Comparison of ENCODE assay signal across 13 cellular contexts in the genomic region with DNA sequence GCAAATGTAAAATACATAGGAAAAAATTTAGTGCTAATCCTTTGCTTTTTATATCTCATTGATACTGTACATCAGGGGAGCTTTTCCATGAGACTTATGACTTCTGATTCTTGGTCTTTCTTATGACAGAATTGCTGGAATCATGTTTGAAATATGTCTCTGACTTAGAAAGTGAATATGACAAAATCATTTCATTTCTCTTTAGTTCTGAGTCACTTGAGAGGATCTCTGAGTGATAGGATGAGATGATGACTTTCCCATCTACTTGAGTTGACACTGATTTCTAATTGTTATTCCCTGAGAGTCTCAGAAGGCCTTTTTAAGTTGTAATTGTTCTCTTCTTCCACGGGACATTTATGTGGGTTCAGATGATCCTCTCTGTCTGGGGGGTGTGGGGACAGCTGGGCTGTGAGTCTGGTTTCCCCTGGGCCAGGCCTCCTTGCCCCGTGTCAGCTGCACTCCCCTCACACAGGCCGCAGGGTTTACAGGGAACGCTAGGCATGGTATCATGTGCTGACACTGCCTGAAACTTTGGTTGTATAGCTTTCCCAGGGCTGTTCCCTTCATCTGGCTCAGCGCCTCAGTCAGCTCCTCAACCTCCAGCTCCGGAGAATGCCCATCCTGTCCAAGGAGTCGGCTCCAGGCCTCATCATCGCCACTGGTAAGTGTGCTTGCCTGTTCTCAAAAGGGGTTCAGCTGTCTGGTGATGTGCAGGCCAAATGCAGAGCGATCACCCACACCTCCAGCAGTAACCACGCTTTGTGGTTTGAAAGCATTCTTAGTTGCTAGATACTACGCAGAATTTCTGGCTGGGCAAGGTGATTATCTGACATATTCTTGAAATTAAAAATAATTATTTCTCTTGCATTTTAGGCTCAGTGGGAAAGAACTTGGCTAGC.
DNase-seq lines count a peak whose midpoint lies in the region; FAIRE-seq and TF ChIP-seq lines count a peak whose summit lies in the region.
"Had no signal": no experiment of that assay in that cellular context is flagged by ENCODE, and none has a peak within 500 bp of the region (broad histone marks: within the 10 kb centered on the region; RNA-seq: fewer than 3 reads in every experiment).

No MANE protein-coding gene starts in this region.

- H3K27me3 ChIP-seq in breast epithelium (no peaks in the 10 kb centered on the region), keratinocyte (ENCODE audit: control insufficient read depth, extremely low read depth, insufficient read depth, low read length) (no peaks in the 10 kb centered on the region), hepatocyte (no peaks in the 10 kb centered on the region)
- H3K27me3 ChIP-seq: body of pancreas had no signal

- peak overlapping the region; percentile 39 for H3K9ac ChIP-seq in keratinocyte (ENCODE audit: control insufficient read depth, extremely low read depth, insufficient read depth, low read length)
- H3K9ac ChIP-seq: KMS-11 had no signal

- 94% methylated on average over 11 of the region's 11 CpGs for WGBS in hepatocyte (ENCODE audit: low lambda C conversion rate, missing lambda C conversion rate)

- dilution Hi-C loops in keratinocyte (cut with MboI; ENCODE audit: extremely low pct_ligation_motif_present, low sequenced_read_pairs): no loop called here

- H3K4me3 ChIP-seq in breast epithelium (no peak overlapping the region), keratinocyte (ENCODE audit: control insufficient read depth in 2 of 3, extremely low read depth in 1 of 3, insufficient read depth in 2 of 3, low read depth in 1 of 3, low read length in 3 of 3) (no peak overlapping the region), hepatocyte (no peak overlapping the region)
- H3K4me3 ChIP-seq: body of pancreas had no signal

- no peaks in the 10 kb centered on the region for H3K9me2 ChIP-seq in hepatocyte (replicated peaks; ENCODE audit: insufficient read depth)

- CTCF ChIA-PET in MCF 10A (lab: Yijun Ruan, JAX): interaction anchor here (0.8 kb wide), 1 partner anchor 56 kb away, joined by 3 read pairs; no protein-coding TSS in a partner anchor

- H3K4me1 ChIP-seq in breast epithelium (no peaks in the 10 kb centered on the region), keratinocyte (ENCODE audit: control insufficient read depth, extremely low read depth, insufficient read depth, low read length) (peaks cover 29% of the 10 kb centered on the region), hepatocyte (ENCODE audit: insufficient read depth) (no peaks in the 10 kb centered on the region)
- H3K4me1 ChIP-seq: body of pancreas had no signal

- peaks cover 8% of the 10 kb centered on the region for H3K9me3 Mint-ChIP-seq in MCF 10A (ENCODE audit: unreplicated experiment)
- H3K9me3 Mint-ChIP-seq in activated naive CD8-positive, alpha-beta T cell (ENCODE audit: low read depth): peaks cover 7% of the 10 kb centered on the region
- no peaks in the 10 kb centered on the region for H3K9me3 Mint-ChIP-seq in type B pancreatic cell

- no peaks in the 10 kb centered on the region for H3K79me2 ChIP-seq in keratinocyte (ENCODE audit: control insufficient read depth, insufficient read depth, low read length)
- no peaks in the 10 kb centered on the region for H3K79me2 ChIP-seq in hepatocyte

- peaks cover 0 to 9% of the 10 kb centered on the region in 2 donors for H3K9me3 ChIP-seq in breast epithelium
- H3K9me3 ChIP-seq in keratinocyte (ENCODE audit: control insufficient read depth, low read depth, low read length): no peaks in the 10 kb centered on the region
- H3K9me3 ChIP-seq in hepatocyte (ENCODE audit: low read depth): peaks cover 9% of the 10 kb centered on the region

- H3K4me3 Mint-ChIP-seq in MCF 10A (ENCODE audit: unreplicated experiment) (no peak overlapping the region), type B pancreatic cell (no peak overlapping the region)
- no peak overlapping the region for H3K4me3 Mint-ChIP-seq in activated naive CD8-positive, alpha-beta T cell

- no peaks in the 10 kb centered on the region for H3K36me3 Mint-ChIP-seq in MCF 10A (ENCODE audit: insufficient read depth, unreplicated experiment)
- peaks cover 31% of the 10 kb centered on the region for H3K36me3 Mint-ChIP-seq in activated naive CD8-positive, alpha-beta T cell
- peaks cover 41% of the 10 kb centered on the region for H3K36me3 Mint-ChIP-seq in type B pancreatic cell

- no peak overlapping the region for H2AFZ ChIP-seq in keratinocyte (ENCODE audit: control insufficient read depth, low read length)
- no peak overlapping the region for H2AFZ ChIP-seq in hepatocyte

- intact Hi-C loops in MCF 10A (cut with micrococcal nuclease): loop anchor here (5.0 kb wide), 1 partner anchor 70 kb away; the partner anchor contains the start of genes SORL1 and SORL1-AS1
- intact Hi-C loops in breast epithelium (cut with DNase I; ENCODE audit: low total_unique reads): no loop called here
- intact Hi-C loops in posterior vena cava (cut with DNase I): no loop called here

- no peaks in the 10 kb centered on the region for H3K27me3 Mint-ChIP-seq in MCF 10A (ENCODE audit: insufficient read depth, unreplicated experiment)
- H3K27me3 Mint-ChIP-seq in activated naive CD8-positive, alpha-beta T cell: no peaks in the 10 kb centered on the region
- H3K27me3 Mint-ChIP-seq in type B pancreatic cell: no peaks in the 10 kb centered on the region

- H4K20me1 ChIP-seq in keratinocyte (ENCODE audit: control insufficient read depth, extremely low read depth, insufficient read depth, low read length) (no peaks in the 10 kb centered on the region), hepatocyte (ENCODE audit: insufficient read depth, poor library complexity, severe bottlenecking) (no peaks in the 10 kb centered on the region)

- peak; percentile 67 for FAIRE-seq in keratinocyte (lab: Jason Lieb, UNC)

- no TSS peak for BruUV-seq in MCF 10A (replicated peaks; lab: Mats Ljungman, UMichigan)

- no peak for TF ChIP-seq POLR2A in breast epithelium (IDR thresholded peaks at IDR 0.05)

- H3K4me1 Mint-ChIP-seq in MCF 10A (ENCODE audit: insufficient read depth, unreplicated experiment) (peaks cover 26% of the 10 kb centered on the region), type B pancreatic cell (ENCODE audit: unreplicated experiment) (peaks cover 11% of the 10 kb centered on the region)
- H3K4me1 Mint-ChIP-seq in activated naive CD8-positive, alpha-beta T cell (ENCODE audit: low read depth): peaks cover 50% of the 10 kb centered on the region

- H3K36me3 ChIP-seq in breast epithelium: no peaks in the 10 kb centered on the region
- peaks cover 1 to 12% of the 10 kb centered on the region in 2 experiments for H3K36me3 ChIP-seq in keratinocyte (ENCODE audit: control insufficient read depth in 2 of 2, extremely low read depth in 1 of 2, insufficient read depth in 2 of 2, low read length in 2 of 2)
- H3K36me3 ChIP-seq in hepatocyte (replicated peaks; ENCODE audit: insufficient read depth, low read depth): peaks cover 3% of the 10 kb centered on the region

- POLR2A ChIA-PET in MCF 10A (lab: Yijun Ruan, JAX): no interaction called here

- TF ChIP-seq CTCF in MCF 10A (IDR thresholded peaks at IDR 0.05; ENCODE audit: unreplicated experiment): no peak
- TF ChIP-seq CTCF in breast epithelium (IDR thresholded peaks at IDR 0.05): no peak
- no peak for TF ChIP-seq CTCF in keratinocyte (optimal IDR thresholded peaks at IDR 0.05 in 1 of 3, IDR thresholded peaks at IDR 0.05 in 1 of 3, conservative IDR thresholded peaks at IDR 0.05 in 1 of 3; ENCODE audit: extremely low read depth in 1 of 3, insufficient read depth in 2 of 3, low read length in 3 of 3)
- TF ChIP-seq CTCF in type B pancreatic cell (conservative IDR thresholded peaks at IDR 0.05): no peak
- no peak for TF ChIP-seq CTCF in hepatocyte (IDR thresholded peaks at IDR 0.05; ENCODE audit: poor library complexity)

- H3K27ac Mint-ChIP-seq in MCF 10A (ENCODE audit: low read depth, unreplicated experiment) (peak overlapping the region; percentile 67), type B pancreatic cell (peak overlapping the region; percentile 63)
- H3K27ac Mint-ChIP-seq in activated naive CD8-positive, alpha-beta T cell: peak overlapping the region; percentile 90

- no peaks in the 10 kb centered on the region for H3K9me1 ChIP-seq in keratinocyte (ENCODE audit: control insufficient read depth, extremely low read depth, insufficient read depth, low read length)

- H3K27ac ChIP-seq in breast epithelium: no peak overlapping the region
- H3K27ac ChIP-seq in keratinocyte (ENCODE audit: control insufficient read depth, insufficient read depth, low read length): peak overlapping the region; percentile 94
- H3K27ac ChIP-seq in hepatocyte: no peak overlapping the region
- H3K27ac ChIP-seq: body of pancreas, KMS-11 had no signal

- no peak for DNase-seq in MCF 10A (ENCODE audit: unreplicated experiment)
- DNase-seq in breast epithelium (ENCODE audit: low spot score in 2 of 2): no peak
- no peak for DNase-seq in keratinocyte (ENCODE audit: low read depth, low spot score)
- no peak for DNase-seq in type B pancreatic cell (ENCODE audit: extremely low spot score, unreplicated experiment)
- no peak for DNase-seq in hepatocyte (ENCODE audit: low spot score)
- no peak for DNase-seq in posterior vena cava (ENCODE audit: low spot score)
- no peak for DNase-seq in NOMO-1 (lab: John Stamatoyannopoulos, UW; ENCODE audit: unreplicated experiment in 2 of 2)
- DNase-seq: body of pancreas, NCI-H1417, retina, trophoblast cell had no signal

- peak overlapping the region; percentile 69 for H3K4me2 ChIP-seq in keratinocyte (ENCODE audit: control insufficient read depth, extremely low read depth, insufficient read depth, low read depth, low read length)
- H3K4me2 ChIP-seq in hepatocyte: no peak overlapping the region
- H3K4me2 ChIP-seq: KMS-11 had no signal
